ENCODE assay signal across 7 cellular contexts in genomic region chr1:156642265-156643185, GRCh38. TPM values are rescaled to one million over a fixed set of nuclear protein-coding genes. Genes with fewer than 3 reads are reported as not detected.
A peak's percentile ranks its signal among the peaks of the same experiment; 100 is the strongest.
DNase-seq lines count a peak whose midpoint lies in the region; ATAC-seq and TF ChIP-seq lines count a peak whose summit lies in the region.
"Had no signal": no experiment of that assay in that cellular context is flagged by ENCODE, and none has a peak within 500 bp of the region (broad histone marks: within the 10 kb centered on the region; RNA-seq: fewer than 3 reads in every experiment).

No MANE protein-coding gene starts in this region.

- no peaks in the 10 kb centered on the region for H3K36me3 ChIP-seq in Peyer's patch
- no peaks in the 10 kb centered on the region for H3K36me3 ChIP-seq in gastroesophageal sphincter
- H3K36me3 ChIP-seq in gastrocnemius medialis: no peaks in the 10 kb centered on the region
- H3K36me3 ChIP-seq in MG63: no peaks in the 10 kb centered on the region

- TF ChIP-seq EP300 in gastroesophageal sphincter (IDR thresholded peaks at IDR 0.05): no peak

- intact Hi-C loops in gastrocnemius medialis (cut with DNase I; ENCODE audit: low total_unique reads): no loop called here

- H3K27ac ChIP-seq in Peyer's patch (no peak overlapping the region), gastroesophageal sphincter (no peak overlapping the region), gastrocnemius medialis (no peak overlapping the region)

- H3K4me1 ChIP-seq in Peyer's patch: peaks cover 0 to 15% (median 11%) of the 10 kb centered on the region in 4 donors
- H3K4me1 ChIP-seq in gastroesophageal sphincter: peaks cover 0 to 21% (median 11%) of the 10 kb centered on the region in 3 donors
- H3K4me1 ChIP-seq in gastrocnemius medialis: peaks cover 14 to 31% of the 10 kb centered on the region in 2 donors

- no peaks in the 10 kb centered on the region for H3K9me3 ChIP-seq in Peyer's patch
- no peaks in the 10 kb centered on the region for H3K9me3 ChIP-seq in gastroesophageal sphincter
- no peaks in the 10 kb centered on the region for H3K9me3 ChIP-seq in gastrocnemius medialis
- H3K9me3 ChIP-seq in MG63: no peaks in the 10 kb centered on the region

- peaks cover 0 to 17% of the 10 kb centered on the region in 2 donors for H3K27me3 ChIP-seq in Peyer's patch
- H3K27me3 ChIP-seq in gastroesophageal sphincter: peaks cover 99% of the 10 kb centered on the region
- H3K27me3 ChIP-seq in gastrocnemius medialis: peaks cover 33 to 39% (median 36%) of the 10 kb centered on the region in 3 donors
- H3K27me3 ChIP-seq in MG63: peaks cover 35% of the 10 kb centered on the region

- H3K4me3 ChIP-seq in Peyer's patch (peak overlapping the region in 3 of 4 donors; percentile 41 to 43 (median 42)), gastroesophageal sphincter (peak overlapping the region; percentile 7 to 51), gastrocnemius medialis (peak overlapping the region; percentile 45 to 54 (median 48)), MG63 (no peak overlapping the region)

- ATAC-seq in gastroesophageal sphincter: peak; percentile 7
- ATAC-seq in gastrocnemius medialis: no peak
- ATAC-seq in esophagus mucosa: no peak

- WGBS in gastroesophageal sphincter (ENCODE audit: low coverage in 1 of 2), 2 donors: 50 to 59% methylated on average over 2 to 4 of the region's 41 CpGs

- no peak for DNase-seq in Peyer's patch
- no peak for DNase-seq in gastrocnemius medialis
- no peak for DNase-seq in MG63
- no peak for DNase-seq in NCI-H128 (lab: John Stamatoyannopoulos, UW; ENCODE audit: unreplicated experiment)

- no peak for TF ChIP-seq CTCF in Peyer's patch (IDR thresholded peaks at IDR 0.05)
- TF ChIP-seq CTCF in gastroesophageal sphincter (IDR thresholded peaks at IDR 0.05): no peak
- TF ChIP-seq CTCF in gastrocnemius medialis (IDR thresholded peaks at IDR 0.05 in 4 of 5, conservative IDR thresholded peaks at IDR 0.05 in 1 of 5): no peak

- no peak for TF ChIP-seq POLR2A in Peyer's patch (IDR thresholded peaks at IDR 0.05)
- no peak for TF ChIP-seq POLR2A in gastroesophageal sphincter (IDR thresholded peaks at IDR 0.05)
- TF ChIP-seq POLR2A in gastrocnemius medialis (IDR thresholded peaks at IDR 0.05): no peak

- in situ Hi-C loops in gastrocnemius medialis (cut with MboI; ENCODE audit: low sequenced_read_pairs in 4 of 4): no loop called here

RNA-seq across cellular contexts. Expression of gene BCAN, which starts 0.6 kb away (rescaled TPM):
- 1 to 10 TPM in 1 of 4 donors, under 1 TPM in 1, not detected in 2; 0.28 to 1.3 TPM for total RNA-seq in Peyer's patch
- 1 to 10 TPM in 2 of 4 donors, under 1 TPM in 1, not detected in 1; 0.50 to 5.0 (median 1.9) TPM for total RNA-seq in gastroesophageal sphincter
- total RNA-seq in gastrocnemius medialis: under 1 TPM in 2 of 4 donors, not detected in 2; 0.26 to 0.29 TPM
- not detected in 2 replicates for total RNA-seq in MG63 (2014; rRNA removed; shearing (Covaris generic); ENCODE audit: low replicate concordance)
- not detected for total RNA-seq in esophagus mucosa
- total RNA-seq: bronchial epithelial cell had no signal

RNA-seq across cellular contexts. Expression of gene HAPLN2, which starts 23.3 kb away (rescaled TPM):
- total RNA-seq in Peyer's patch (1 to 10 TPM in 3 of 4 donors, not detected in 1; 1.9 to 2.2 (median 2.1) TPM), gastroesophageal sphincter (1 to 10 TPM in 2 of 4 donors, under 1 TPM in 2; 0.13 to 3.0 (median 1.2) TPM), gastrocnemius medialis (1 to 10 TPM in 3 of 4 donors, under 1 TPM in 1; 0.53 to 6.0 (median 3.0) TPM), esophagus mucosa (not detected)
- not detected in 2 replicates for total RNA-seq in MG63 (2014; rRNA removed; shearing (Covaris generic); ENCODE audit: low replicate concordance)

RNA-seq across cellular contexts. Expression of gene NES, which starts 34.7 kb away (rescaled TPM):
- 10 to 100 TPM in 1 of 4 donors, 1 to 10 TPM in 3; 2.8 to 25.6 (median 3.1) TPM for total RNA-seq in Peyer's patch
- total RNA-seq in gastroesophageal sphincter: 10 to 100 TPM; 13.9 to 34.3 (median 23.9) TPM
- 10 to 100 TPM; 13.7 to 60.9 (median 26.4) TPM for total RNA-seq in gastrocnemius medialis
- total RNA-seq in MG63 (2014; rRNA removed; shearing (Covaris generic); ENCODE audit: low replicate concordance): 0.03 TPM in 1 of 2 replicates, not detected in the other
- total RNA-seq in esophagus mucosa: 3.0 TPM

RNA-seq across cellular contexts. Expression of gene GPATCH4, which starts 41.2 kb away (rescaled TPM):
- total RNA-seq in Peyer's patch (10 to 100 TPM in 2 of 4 donors, 1 to 10 TPM in 2; 6.3 to 38.0 (median 11.3) TPM), gastroesophageal sphincter (10 to 100 TPM; 18.4 to 37.2 (median 24.0) TPM), gastrocnemius medialis (100 to 1,000 TPM in 1 of 4 donors, 10 to 100 TPM in 3; 35.6 to 103 (median 47.6) TPM), esophagus mucosa (20.3 TPM)
- total RNA-seq in MG63 (2014; rRNA removed; shearing (Covaris generic); ENCODE audit: low replicate concordance): 10.0 and 48.6 TPM in 2 replicates

RNA-seq across cellular contexts. Expression of gene NAXE, which starts 50.9 kb away (rescaled TPM):
- total RNA-seq in Peyer's patch: 10 to 100 TPM; 38.0 to 96.5 (median 73.1) TPM
- total RNA-seq in gastroesophageal sphincter: 10 to 100 TPM; 65.1 to 93.6 (median 73.4) TPM
- 10 to 100 TPM; 34.4 to 66.7 (median 46.0) TPM for total RNA-seq in gastrocnemius medialis
- 105 and 170 TPM in 2 replicates for total RNA-seq in MG63 (2014; rRNA removed; shearing (Covaris generic); ENCODE audit: low replicate concordance)
- 80.4 TPM for total RNA-seq in esophagus mucosa
